Comparison of ENCODE assay signal across 1 cellular context in genomic region chr14:24115451-24116110, GRCh38.
TF ChIP-seq lines count a peak whose summit lies in the region.

No MANE protein-coding gene starts in this region.

TF ChIP-seq in K562, 482 proteins besides CTCF, POLR2A, EP300 and RAD21:
- TF ChIP-seq MAX (CRISPR knock-in tag; IDR thresholded peaks at IDR 0.05) (no peak), ZKSCAN3 (CRISPR knock-in tag; IDR thresholded peaks at IDR 0.05) (no peak), ZNF133 (CRISPR knock-in tag; IDR thresholded peaks at IDR 0.05) (no peak), POLR2H (tag; IDR thresholded peaks at IDR 0.05; ENCODE audit: low read depth) (no peak), CEBPG (CRISPR knock-in tag; IDR thresholded peaks at IDR 0.05) (no peak), CEBPG (tag; conservative IDR thresholded peaks at IDR 0.05 in 1 of 2, IDR thresholded peaks at IDR 0.05 in 1 of 2) (no peak), NBN (IDR thresholded peaks at IDR 0.05; ENCODE audit: low read depth) (no peak), CREB3 (tag; conservative IDR thresholded peaks at IDR 0.05; ENCODE audit: low read depth) (no peak), MAFF (IDR thresholded peaks at IDR 0.05; ENCODE audit: low read length) (no peak), MTF1 (CRISPR knock-in tag; IDR thresholded peaks at IDR 0.05; ENCODE audit: borderline replicate concordance) (no peak), GATAD2A (IDR thresholded peaks at IDR 0.05) (no peak), BRD4 (IDR thresholded peaks at IDR 0.05) (no peak), KDM5B (IDR thresholded peaks at IDR 0.05; ENCODE audit: insufficient replicate concordance, low read depth, low read length) (no peak), MEF2D (tag; conservative IDR thresholded peaks at IDR 0.05; ENCODE audit: low read depth) (no peak), ZEB2 (IDR thresholded peaks at IDR 0.05) (no peak)
TF ChIP-seq in K562: peak in this region for 0.
